Comparison of ENCODE assay signal across 16 cellular contexts in genomic region chr13:21997726-21998125, GRCh38.
"Had no signal": no experiment of that assay in that cellular context is flagged by ENCODE, and none has a peak within 500 bp of the region (broad histone marks: within the 10 kb centered on the region; RNA-seq: fewer than 3 reads in every experiment).

No MANE protein-coding gene starts in this region.

- H3K9me3 Mint-ChIP-seq: activated B cell treated with CpG ODN at 0.5 μM for 24 hours; activated naive CD4-positive, alpha-beta T cell treated with anti-CD3 and anti-CD28 coated beads, Interleukin-2, amount 50 U/mL, for 24 hours; central memory CD8-positive, alpha-beta T cell; endodermal cell; immature natural killer cell had no signal

- DNase-seq: activated B cell treated with CpG ODN at 0.5 μM for 24 hours; activated effector memory CD4-positive, alpha-beta T cell treated with Interleukin-2 at 50 U/mL for 16 hours; activated T-cell treated with anti-CD3 and anti-CD28 coated beads, Interleukin-2, amount 50 U/mL, for 1 hour; body of pancreas; erythroblast; immature natural killer cell; lower lobe of right lung; midbrain; naive B cell; retina; stomach had no signal

- H3K27ac Mint-ChIP-seq: activated B cell treated with CpG ODN at 0.5 μM for 24 hours; activated naive CD4-positive, alpha-beta T cell treated with anti-CD3 and anti-CD28 coated beads, Interleukin-2, amount 50 U/mL, for 24 hours; endodermal cell; immature natural killer cell had no signal

- H3K4me3 ChIP-seq: body of pancreas, lower lobe of right lung, skin epidermis, stomach, thoracic aorta had no signal

- H3K36me3 ChIP-seq: lower lobe of right lung, stomach, thoracic aorta had no signal

- H3K9me3 ChIP-seq: body of pancreas, lower lobe of right lung, stomach, thoracic aorta had no signal

- H3K27me3 Mint-ChIP-seq: activated B cell treated with CpG ODN at 0.5 μM for 24 hours; activated naive CD4-positive, alpha-beta T cell treated with anti-CD3 and anti-CD28 coated beads, Interleukin-2, amount 50 U/mL, for 24 hours had no signal

- H3K36me3 Mint-ChIP-seq: activated naive CD4-positive, alpha-beta T cell treated with anti-CD3 and anti-CD28 coated beads, Interleukin-2, amount 50 U/mL, for 24 hours; immature natural killer cell; naive B cell had no signal

- H3K4me1 ChIP-seq: body of pancreas, lower lobe of right lung, stomach had no signal

- H3K4me3 Mint-ChIP-seq: activated B cell treated with CpG ODN at 0.5 μM for 24 hours; activated naive CD4-positive, alpha-beta T cell treated with anti-CD3 and anti-CD28 coated beads, Interleukin-2, amount 50 U/mL, for 24 hours; central memory CD8-positive, alpha-beta T cell; endodermal cell; immature natural killer cell had no signal

- ATAC-seq: body of pancreas, lower lobe of right lung had no signal

- H3K4me1 Mint-ChIP-seq: activated B cell treated with CpG ODN at 0.5 μM for 24 hours; activated naive CD4-positive, alpha-beta T cell treated with anti-CD3 and anti-CD28 coated beads, Interleukin-2, amount 50 U/mL, for 24 hours; central memory CD8-positive, alpha-beta T cell; endodermal cell; immature natural killer cell had no signal
